ENCODE assay signal across 1 cellular context in genomic region chr11:62859235-62859839, GRCh38.
TF ChIP-seq lines count a peak whose summit lies in the region.
"Not testable (repeated sequence)": the region's sequence is repeated elsewhere in the genome, so short reads cannot be mapped to it uniquely, and the experiment has no call there.

No MANE protein-coding gene starts in this region.

TF ChIP-seq in K562, 482 proteins besides CTCF, POLR2A, EP300 and RAD21 (continues in another document):
- peak; percentile 79; the same call in 1 of the 2 replicates for TF ChIP-seq PYGO2 (tag; IDR thresholded peaks at IDR 0.05)
- TF ChIP-seq ZBTB11 (CRISPR knock-in tag; IDR thresholded peaks at IDR 0.05), result 0 out of 6 replicates have a peak, but pooled peaks of 1 of the 3 experiments have one; percentile 32
- TF ChIP-seq TEAD1 (CRISPR knock-in tag; IDR thresholded peaks at IDR 0.05), result peak in 1 of 2 experiments; percentile 53; a peak in 1 of 4 replicates
- TF ChIP-seq PBX2 (CRISPR knock-in tag; IDR thresholded peaks at IDR 0.05; ENCODE audit: low read depth); NR4A1 (CRISPR knock-in tag; IDR thresholded peaks at IDR 0.05); NR2C1 (IDR thresholded peaks at IDR 0.05): not testable (repeated sequence)
- TF ChIP-seq PBX2 (tag; conservative IDR thresholded peaks at IDR 0.05; ENCODE audit: low read depth), result 0 out of 2 replicates have a peak, but pooled peaks have one; percentile 23
- peak; percentile 70; the same call in 1 of the 2 replicates for TF ChIP-seq DDX20 (tag; IDR thresholded peaks at IDR 0.05; ENCODE audit: low read depth)
- TF ChIP-seq ZBTB17 (CRISPR knock-in tag; IDR thresholded peaks at IDR 0.05), result peak; percentile 77; the same call in 1 of the 2 replicates
- peak; percentile 83 for TF ChIP-seq PTTG1 (tag; IDR thresholded peaks at IDR 0.05; ENCODE audit: low read depth)
- peak; percentile 47 to 71; a peak in 3 of 4 replicates for TF ChIP-seq MNT (conservative IDR thresholded peaks at IDR 0.05)
- TF ChIP-seq NR4A1 (tag; IDR thresholded peaks at IDR 0.05), result peak; percentile 94
- TF ChIP-seq ZNF311 (CRISPR knock-in tag; IDR thresholded peaks at IDR 0.05), result peak; percentile 86
- TF ChIP-seq ZNF668 (CRISPR knock-in tag; IDR thresholded peaks at IDR 0.05), result peak; percentile 66; the same call in 1 of the 2 replicates
- TF ChIP-seq DMBX1 (CRISPR knock-in tag; IDR thresholded peaks at IDR 0.05; ENCODE audit: borderline replicate concordance), result peak; percentile 82; the same call in 1 of the 2 replicates
- TF ChIP-seq PRDM10 (IDR thresholded peaks at IDR 0.05; ENCODE audit: partially characterized antibody), result peak; percentile 60
- TF ChIP-seq ZNF175 (CRISPR knock-in tag; IDR thresholded peaks at IDR 0.05; ENCODE audit: low read depth), result 0 out of 2 replicates have a peak, but pooled peaks have one; percentile 35
- TF ChIP-seq PTRF (tag; IDR thresholded peaks at IDR 0.05), result peak; percentile 84
- TF ChIP-seq IRF9 (tag; IDR thresholded peaks at IDR 0.05), result 0 out of 2 replicates have a peak, but pooled peaks have one; percentile 41
- TF ChIP-seq TCFL5 (CRISPR knock-in tag; conservative IDR thresholded peaks at IDR 0.05), result 0 out of 2 replicates have a peak, but pooled peaks have one; percentile 54
- TF ChIP-seq SMAD4 (CRISPR knock-in tag; conservative IDR thresholded peaks at IDR 0.05), result peak; percentile 66; the same call in 1 of the 2 replicates
- peak; percentile 62; the same call in 1 of the 2 replicates for TF ChIP-seq ZNF583 (CRISPR knock-in tag; IDR thresholded peaks at IDR 0.05)
- peak; percentile 22; the same call in 1 of the 2 replicates for TF ChIP-seq ZNF239 (CRISPR knock-in tag; IDR thresholded peaks at IDR 0.05)
- TF ChIP-seq ZBTB9 (CRISPR knock-in tag; IDR thresholded peaks at IDR 0.05), result 0 out of 2 replicates have a peak, but pooled peaks have one; percentile 42
- TF ChIP-seq ZNF165 (CRISPR knock-in tag; IDR thresholded peaks at IDR 0.05; ENCODE audit: borderline replicate concordance), result 0 out of 2 replicates have a peak, but pooled peaks have one; percentile 53
- TF ChIP-seq ID3 (CRISPR knock-in tag; IDR thresholded peaks at IDR 0.05), result 0 out of 2 replicates have a peak, but pooled peaks have one; percentile 70
- TF ChIP-seq ID3 (tag; IDR thresholded peaks at IDR 0.05), result peak; percentile 91
- peak; percentile 68; the same call in 1 of the 2 replicates for TF ChIP-seq ZNF41 (CRISPR knock-in tag; conservative IDR thresholded peaks at IDR 0.05)
- TF ChIP-seq MECOM (CRISPR knock-in tag; IDR thresholded peaks at IDR 0.05), result 0 out of 2 replicates have a peak, but pooled peaks have one; percentile 35
- 0 out of 2 replicates have a peak, but pooled peaks have one; percentile 41 for TF ChIP-seq ATF4 (CRISPR knock-in tag; IDR thresholded peaks at IDR 0.05)
- TF ChIP-seq CXXC5 (CRISPR knock-in tag; IDR thresholded peaks at IDR 0.05), result peak; percentile 46; the same call in 1 of the 2 replicates
- peak; percentile 51; the same call in 1 of the 2 replicates for TF ChIP-seq NR2C1 (tag; IDR thresholded peaks at IDR 0.05)
- peak; percentile 89 for TF ChIP-seq CREB3 (tag; conservative IDR thresholded peaks at IDR 0.05; ENCODE audit: low read depth)
- peak; percentile 76; the same call in 1 of the 2 replicates for TF ChIP-seq KLF6 (CRISPR knock-in tag; IDR thresholded peaks at IDR 0.05; ENCODE audit: borderline replicate concordance)
- TF ChIP-seq ZNF449 (CRISPR knock-in tag; IDR thresholded peaks at IDR 0.05), result peak; percentile 64
- 0 out of 2 replicates have a peak, but pooled peaks have one; percentile 33 for TF ChIP-seq ZNF398 (CRISPR knock-in tag; IDR thresholded peaks at IDR 0.05)
- TF ChIP-seq MEF2D (tag; conservative IDR thresholded peaks at IDR 0.05; ENCODE audit: low read depth), result 0 out of 2 replicates have a peak, but pooled peaks have one; percentile 42
